ENCODE assay signal across 19 cellular contexts in genomic region chr7:65338346-65338745, GRCh38. TPM values are rescaled to one million over a fixed set of nuclear protein-coding genes. Genes with fewer than 3 reads are reported as not detected.
DNase-seq lines count a peak whose midpoint lies in the region; ATAC-seq lines count a peak whose summit lies in the region.
"Had no signal": no experiment of that assay in that cellular context is flagged by ENCODE, and none has a peak within 500 bp of the region (broad histone marks: within the 10 kb centered on the region; RNA-seq: fewer than 3 reads in every experiment).

No MANE protein-coding gene starts in this region.

- no peaks in the 10 kb centered on the region for H3K36me3 Mint-ChIP-seq in IgD-negative memory B cell
- H3K36me3 Mint-ChIP-seq in stimulated activated memory B cell treated with anti-CD40 and anti-IgM and Interleukin-4, amounts not matched to agents 10 μg/mL and 1 μg/mL and 100 μg/mL, for 72 hours = no peaks in the 10 kb centered on the region

- peak overlapping the region; percentile 1 to 88 (median 45) for H3K4me3 Mint-ChIP-seq in IgD-negative memory B cell
- H3K4me3 Mint-ChIP-seq in stimulated activated memory B cell treated with anti-CD40 and anti-IgM and Interleukin-4, amounts not matched to agents 10 μg/mL and 1 μg/mL and 100 μg/mL, for 72 hours = no peak overlapping the region
- no peak overlapping the region for H3K4me3 Mint-ChIP-seq in stimulated activated naive CD8-positive, alpha-beta T cell treated with anti-CD3 and anti-CD28 coated beads, Interleukin-15, amount 100 ng/mL, for 72 hours

- peak overlapping the region in 1 of 3 donors; percentile 32 for H3K27ac Mint-ChIP-seq in IgD-negative memory B cell
- H3K27ac Mint-ChIP-seq in stimulated activated memory B cell treated with anti-CD40 and anti-IgM and Interleukin-4, amounts not matched to agents 10 μg/mL and 1 μg/mL and 100 μg/mL, for 72 hours = peak overlapping the region; percentile 58
- no peak overlapping the region for H3K27ac Mint-ChIP-seq in stimulated activated naive CD8-positive, alpha-beta T cell treated with anti-CD3 and anti-CD28 coated beads, Interleukin-15, amount 100 ng/mL, for 72 hours
- H3K27ac Mint-ChIP-seq: activated T-helper 2 cell treated with anti-CD3 and anti-CD28 coated beads, Interferon-gamma antibody, Interleukin-2, Interleukin-4, amounts not matched to agents 10 μg/mL and 5 μg/mL and 100 μg/mL, durations not matched to agents 14 hours and 24 hours and 36 hours had no signal

- H3K27me3 Mint-ChIP-seq in IgD-negative memory B cell = no peaks in the 10 kb centered on the region
- H3K27me3 Mint-ChIP-seq in stimulated activated memory B cell treated with anti-CD40 and anti-IgM and Interleukin-4, amounts not matched to agents 10 μg/mL and 1 μg/mL and 100 μg/mL, for 72 hours = no peaks in the 10 kb centered on the region
- H3K27me3 Mint-ChIP-seq in stimulated activated naive CD8-positive, alpha-beta T cell treated with anti-CD3 and anti-CD28 coated beads, Interleukin-15, amount 100 ng/mL, for 72 hours = no peaks in the 10 kb centered on the region

- H3K4me1 Mint-ChIP-seq in IgD-negative memory B cell = peaks cover 20 to 33% (median 25%) of the 10 kb centered on the region in 3 donors
- peaks cover 26% of the 10 kb centered on the region for H3K4me1 Mint-ChIP-seq in stimulated activated memory B cell treated with anti-CD40 and anti-IgM and Interleukin-4, amounts not matched to agents 10 μg/mL and 1 μg/mL and 100 μg/mL, for 72 hours
- no peaks in the 10 kb centered on the region for H3K4me1 Mint-ChIP-seq in stimulated activated naive CD8-positive, alpha-beta T cell treated with anti-CD3 and anti-CD28 coated beads, Interleukin-15, amount 100 ng/mL, for 72 hours

- no peak for DNase-seq in NCI-H2029 (lab: John Stamatoyannopoulos, UW)
- no peak for DNase-seq in stimulated activated CD4-positive, alpha-beta T cell treated with anti-CD3 and anti-CD28 coated beads, Interleukin-2, amount 100 ng/mL, for 48 hours
- no peak for DNase-seq in stimulated activated naive CD8-positive, alpha-beta T cell treated with anti-CD3 and anti-CD28 coated beads, Interleukin-15, amount 100 ng/mL, for 72 hours
- DNase-seq: dorsolateral prefrontal cortex, erythroblast, Kasumi-1, mucosa of descending colon, NCI-H1105 treated with DMSO at 0.1 percent for 48 hours, NCI-H2107, NCI-H526 treated with DMSO at 0.1 percent for 48 hours, SJCRH30, spleen, T-helper 2 cell had no signal

- peak; percentile 64 for ATAC-seq in GM19351 (IDR thresholded peaks at IDR 0.05; ENCODE audit: unreplicated experiment)
- peak; percentile 79 for ATAC-seq in HG02759 (IDR thresholded peaks at IDR 0.05; ENCODE audit: unreplicated experiment)
- ATAC-seq in stimulated activated memory B cell treated with anti-CD40 and anti-IgM and Interleukin-4, amounts not matched to agents 10 μg/mL and 1 μg/mL and 100 μg/mL, for 72 hours = peak; percentile 94
- ATAC-seq in HG03280 (IDR thresholded peaks at IDR 0.05; ENCODE audit: unreplicated experiment) = no peak
- no peak for ATAC-seq in stimulated activated naive CD8-positive, alpha-beta T cell treated with anti-CD3 and anti-CD28 coated beads, Interleukin-15, amount 100 ng/mL, for 72 hours
- ATAC-seq: mucosa of descending colon had no signal

- H3K9me3 Mint-ChIP-seq in IgD-negative memory B cell = peaks cover 0 to 3% (median 2%) of the 10 kb centered on the region in 3 donors
- peaks cover 9% of the 10 kb centered on the region for H3K9me3 Mint-ChIP-seq in stimulated activated memory B cell treated with anti-CD40 and anti-IgM and Interleukin-4, amounts not matched to agents 10 μg/mL and 1 μg/mL and 100 μg/mL, for 72 hours
- H3K9me3 Mint-ChIP-seq in stimulated activated naive CD8-positive, alpha-beta T cell treated with anti-CD3 and anti-CD28 coated beads, Interleukin-15, amount 100 ng/mL, for 72 hours = no peaks in the 10 kb centered on the region
- H3K9me3 Mint-ChIP-seq: activated T-helper 2 cell treated with anti-CD3 and anti-CD28 coated beads, Interferon-gamma antibody, Interleukin-2, Interleukin-4, amounts not matched to agents 10 μg/mL and 5 μg/mL and 100 μg/mL, durations not matched to agents 14 hours and 24 hours and 36 hours had no signal

RNA-seq across cellular contexts. Expression of gene ZNF92, which starts 35.3 kb away (rescaled TPM):
- 47.9 TPM for polyA plus RNA-seq in IgD-negative memory B cell

Comparison
In these comparisons a context has a peak if more than half of its experiments do, and no peak if none do; other contexts are left out.
1. ATAC-seq: peak in GM19351 (single experiment), HG02759 (single experiment) and stimulated activated memory B cell treated with anti-CD40 and anti-IgM and Interleukin-4, amounts not matched to agents 10 μg/mL and 1 μg/mL and 100 μg/mL, for 72 hours (single experiment); none in HG03280 (single experiment) and stimulated activated naive CD8-positive, alpha-beta T cell treated with anti-CD3 and anti-CD28 coated beads, Interleukin-15, amount 100 ng/mL, for 72 hours (single experiment).
2. H3K4me3 Mint-ChIP-seq: peak in IgD-negative memory B cell (4 of 4); none in stimulated activated memory B cell treated with anti-CD40 and anti-IgM and Interleukin-4, amounts not matched to agents 10 μg/mL and 1 μg/mL and 100 μg/mL, for 72 hours (single experiment) and stimulated activated naive CD8-positive, alpha-beta T cell treated with anti-CD3 and anti-CD28 coated beads, Interleukin-15, amount 100 ng/mL, for 72 hours (0 of 2).